ENCODE assay signal across 1 cellular context in the genomic region with DNA sequence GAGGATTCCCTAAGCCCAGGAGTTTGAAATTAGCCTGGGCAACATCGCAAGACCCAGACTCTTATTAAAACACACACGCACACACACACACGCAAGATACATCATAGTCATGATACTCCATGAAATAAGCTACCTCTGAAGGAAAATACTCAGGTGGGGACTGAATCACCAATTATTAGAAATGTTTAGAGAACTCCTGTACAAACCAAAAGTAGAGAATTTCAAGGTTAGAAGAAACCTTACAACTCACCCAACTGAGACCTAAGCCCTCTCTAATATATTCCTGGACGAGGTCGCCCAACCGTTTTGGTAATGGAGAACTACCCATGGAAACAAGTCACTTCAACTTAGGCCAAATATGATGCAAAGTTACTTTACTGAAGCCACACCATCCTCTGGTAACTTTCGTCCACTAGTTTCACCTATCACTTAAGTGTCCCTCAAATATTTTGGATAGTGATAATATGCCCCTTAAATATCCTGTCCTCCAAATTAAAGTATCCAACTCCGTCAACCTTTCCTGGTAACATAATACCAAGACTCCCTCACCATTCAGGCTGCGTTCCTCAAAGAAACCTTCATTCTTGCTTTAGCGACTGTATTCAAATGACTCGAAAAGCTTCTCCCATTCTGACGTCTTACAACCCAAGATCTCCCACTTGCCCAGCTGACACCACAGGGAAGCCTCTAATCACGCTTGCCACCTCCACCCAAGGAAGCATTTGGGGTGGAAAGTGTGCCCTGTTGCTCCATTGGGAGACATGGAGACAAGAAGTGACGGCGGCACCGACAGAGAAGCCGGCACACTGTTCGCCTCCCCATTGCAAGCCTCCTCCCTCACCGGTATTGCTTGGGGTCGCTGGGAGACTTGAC.
TF ChIP-seq lines count a peak whose summit lies in the region.

No MANE protein-coding gene starts in this region.

TF ChIP-seq in K562, 482 proteins besides CTCF, POLR2A, EP300 and RAD21 (continued from another document):
- TF ChIP-seq ZBTB33 (CRISPR knock-in tag; IDR thresholded peaks at IDR 0.05): peak; percentile 37; the same call in 1 of the 2 replicates
- peak; percentile 95; the same call in 1 of the 2 replicates for TF ChIP-seq FOXK1 (CRISPR knock-in tag; IDR thresholded peaks at IDR 0.05; ENCODE audit: borderline replicate concordance)
- no peak for TF ChIP-seq NFE2L1 (tag; IDR thresholded peaks at IDR 0.05; ENCODE audit: borderline replicate concordance, low read depth)
- no peak for TF ChIP-seq JUN (IDR thresholded peaks at IDR 0.05; ENCODE audit: borderline replicate concordance, low read depth, low read length)
- TF ChIP-seq JUN (CRISPR knock-in tag; IDR thresholded peaks at IDR 0.05; ENCODE audit: borderline replicate concordance): no peak
- TF ChIP-seq USF1 (CRISPR knock-in tag; IDR thresholded peaks at IDR 0.05): no peak
